In the genomic region with DNA sequence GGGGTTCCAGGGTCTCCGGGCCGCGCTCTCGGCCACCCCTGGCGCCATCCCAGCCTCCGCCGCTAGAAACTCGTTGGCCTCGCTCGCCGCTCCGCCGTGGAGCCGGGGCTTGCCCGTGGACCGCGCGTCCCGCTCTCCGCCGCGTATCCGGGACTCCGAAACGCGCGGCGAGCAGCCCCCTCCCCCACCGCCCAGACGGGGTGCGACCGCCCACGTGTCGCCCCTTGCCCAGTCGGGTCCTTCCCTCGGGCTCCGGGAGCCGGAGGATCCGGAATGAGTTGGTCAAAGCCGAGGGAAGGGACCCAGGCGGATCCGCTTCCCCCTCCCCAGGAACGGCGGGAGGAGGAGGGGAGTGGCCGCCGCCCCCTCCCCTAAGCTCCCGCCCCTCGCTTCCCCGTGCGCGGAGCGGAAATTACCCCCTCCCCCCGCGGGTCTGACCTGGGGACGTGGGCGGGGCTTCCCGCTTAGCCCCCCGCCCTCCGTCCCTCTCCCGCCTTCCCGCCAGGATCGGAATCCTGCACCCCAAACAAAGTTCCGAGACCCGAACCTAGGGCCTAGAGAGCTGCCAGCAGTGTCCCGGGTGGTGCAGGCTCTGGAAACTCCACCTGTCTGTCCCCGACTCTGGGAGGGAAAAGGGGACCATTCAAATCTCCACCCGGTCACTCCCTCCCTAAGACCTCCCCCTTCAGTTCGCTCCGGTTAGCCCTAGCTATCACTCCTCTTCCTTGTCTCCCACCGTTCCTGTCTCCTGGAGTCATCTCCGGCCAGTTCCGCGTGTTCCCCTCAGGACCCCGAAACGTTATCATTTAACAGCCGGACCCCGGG, we compare ENCODE assay signal across 1 cellular context.
TF ChIP-seq lines count a peak whose summit lies in the region.

No MANE protein-coding gene starts in this region.

TF ChIP-seq in HepG2, 621 proteins besides CTCF, POLR2A, EP300 and RAD21 (continued from another document and continues in another):
- TF ChIP-seq, protein P1, sequence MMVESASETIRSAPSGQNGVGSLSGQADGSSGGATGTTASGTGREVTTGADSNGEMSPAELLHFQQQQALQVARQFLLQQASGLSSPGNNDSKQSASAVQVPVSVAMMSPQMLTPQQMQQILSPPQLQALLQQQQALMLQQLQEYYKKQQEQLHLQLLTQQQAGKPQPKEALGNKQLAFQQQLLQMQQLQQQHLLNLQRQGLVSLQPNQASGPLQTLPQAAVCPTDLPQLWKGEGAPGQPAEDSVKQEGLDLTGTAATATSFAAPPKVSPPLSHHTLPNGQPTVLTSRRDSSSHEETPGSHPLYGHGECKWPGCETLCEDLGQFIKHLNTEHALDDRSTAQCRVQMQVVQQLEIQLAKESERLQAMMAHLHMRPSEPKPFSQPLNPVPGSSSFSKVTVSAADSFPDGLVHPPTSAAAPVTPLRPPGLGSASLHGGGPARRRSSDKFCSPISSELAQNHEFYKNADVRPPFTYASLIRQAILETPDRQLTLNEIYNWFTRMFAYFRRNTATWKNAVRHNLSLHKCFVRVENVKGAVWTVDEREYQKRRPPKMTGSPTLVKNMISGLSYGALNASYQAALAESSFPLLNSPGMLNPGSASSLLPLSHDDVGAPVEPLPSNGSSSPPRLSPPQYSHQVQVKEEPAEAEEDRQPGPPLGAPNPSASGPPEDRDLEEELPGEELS (CRISPR knock-in tag; IDR thresholded peaks at IDR 0.05), result peak; percentile 67; the same call in 1 of the 2 replicates
- TF ChIP-seq MAFG (CRISPR knock-in tag; IDR thresholded peaks at IDR 0.05) (no peak), ZNF432 (CRISPR knock-in tag; IDR thresholded peaks at IDR 0.05; ENCODE audit: borderline replicate concordance) (0 out of 2 replicates have a peak, but pooled peaks have one; percentile 24), ZFP62 (CRISPR knock-in tag; IDR thresholded peaks at IDR 0.05) (0 out of 2 replicates have a peak, but pooled peaks have one; percentile 38), HMG20A (CRISPR knock-in tag; IDR thresholded peaks at IDR 0.05; ENCODE audit: borderline replicate concordance) (no peak), ZNF816 (CRISPR knock-in tag; IDR thresholded peaks at IDR 0.05; ENCODE audit: borderline replicate concordance) (peak; percentile 62; the same call in 1 of the 2 replicates), ZNF644 (CRISPR knock-in tag; IDR thresholded peaks at IDR 0.05; ENCODE audit: low read depth) (no peak), ZC3H4 (CRISPR knock-in tag; IDR thresholded peaks at IDR 0.05; ENCODE audit: borderline replicate concordance) (0 out of 2 replicates have a peak, but pooled peaks have one; percentile 32), MEIS1 (CRISPR knock-in tag; IDR thresholded peaks at IDR 0.05; ENCODE audit: borderline replicate concordance) (peak; percentile 83), FOSL2 (CRISPR knock-in tag; IDR thresholded peaks at IDR 0.05) (peak; percentile 71), HOXA7 (CRISPR knock-in tag; IDR thresholded peaks at IDR 0.05) (no peak), HOXA9 (CRISPR knock-in tag; IDR thresholded peaks at IDR 0.05; ENCODE audit: borderline replicate concordance) (peak; percentile 49; the same call in 1 of the 2 replicates), ZNF501 (CRISPR knock-in tag; IDR thresholded peaks at IDR 0.05) (peak; percentile 88), ZNF3 (CRISPR knock-in tag; IDR thresholded peaks at IDR 0.05) (no peak), ZNF317 (CRISPR knock-in tag; IDR thresholded peaks at IDR 0.05) (peak; percentile 54; the same call in 1 of the 2 replicates), RNF2 (conservative IDR thresholded peaks at IDR 0.05; ENCODE audit: low read depth) (0 out of 2 replicates have a peak, but pooled peaks have one; percentile 27), BRCA1 (CRISPR knock-in tag; IDR thresholded peaks at IDR 0.05) (0 out of 2 replicates have a peak, but pooled peaks have one; percentile 26), GATAD2A (CRISPR knock-in tag; IDR thresholded peaks at IDR 0.05) (peak; percentile 75), NR2C2 (CRISPR knock-in tag; IDR thresholded peaks at IDR 0.05; ENCODE audit: borderline replicate concordance) (peak; percentile 84; the same call in 1 of the 2 replicates), CHCHD3 (CRISPR knock-in tag; IDR thresholded peaks at IDR 0.05) (0 out of 2 replicates have a peak, but pooled peaks have one; percentile 51)
- TF ChIP-seq, protein P2, sequence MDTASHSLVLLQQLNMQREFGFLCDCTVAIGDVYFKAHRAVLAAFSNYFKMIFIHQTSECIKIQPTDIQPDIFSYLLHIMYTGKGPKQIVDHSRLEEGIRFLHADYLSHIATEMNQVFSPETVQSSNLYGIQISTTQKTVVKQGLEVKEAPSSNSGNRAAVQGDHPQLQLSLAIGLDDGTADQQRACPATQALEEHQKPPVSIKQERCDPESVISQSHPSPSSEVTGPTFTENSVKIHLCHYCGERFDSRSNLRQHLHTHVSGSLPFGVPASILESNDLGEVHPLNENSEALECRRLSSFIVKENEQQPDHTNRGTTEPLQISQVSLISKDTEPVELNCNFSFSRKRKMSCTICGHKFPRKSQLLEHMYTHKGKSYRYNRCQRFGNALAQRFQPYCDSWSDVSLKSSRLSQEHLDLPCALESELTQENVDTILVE (CRISPR knock-in tag; IDR thresholded peaks at IDR 0.05), result peak; percentile 96
- TF ChIP-seq, protein P3, sequence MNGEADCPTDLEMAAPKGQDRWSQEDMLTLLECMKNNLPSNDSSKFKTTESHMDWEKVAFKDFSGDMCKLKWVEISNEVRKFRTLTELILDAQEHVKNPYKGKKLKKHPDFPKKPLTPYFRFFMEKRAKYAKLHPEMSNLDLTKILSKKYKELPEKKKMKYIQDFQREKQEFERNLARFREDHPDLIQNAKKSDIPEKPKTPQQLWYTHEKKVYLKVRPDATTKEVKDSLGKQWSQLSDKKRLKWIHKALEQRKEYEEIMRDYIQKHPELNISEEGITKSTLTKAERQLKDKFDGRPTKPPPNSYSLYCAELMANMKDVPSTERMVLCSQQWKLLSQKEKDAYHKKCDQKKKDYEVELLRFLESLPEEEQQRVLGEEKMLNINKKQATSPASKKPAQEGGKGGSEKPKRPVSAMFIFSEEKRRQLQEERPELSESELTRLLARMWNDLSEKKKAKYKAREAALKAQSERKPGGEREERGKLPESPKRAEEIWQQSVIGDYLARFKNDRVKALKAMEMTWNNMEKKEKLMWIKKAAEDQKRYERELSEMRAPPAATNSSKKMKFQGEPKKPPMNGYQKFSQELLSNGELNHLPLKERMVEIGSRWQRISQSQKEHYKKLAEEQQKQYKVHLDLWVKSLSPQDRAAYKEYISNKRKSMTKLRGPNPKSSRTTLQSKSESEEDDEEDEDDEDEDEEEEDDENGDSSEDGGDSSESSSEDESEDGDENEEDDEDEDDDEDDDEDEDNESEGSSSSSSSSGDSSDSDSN (CRISPR knock-in tag; IDR thresholded peaks at IDR 0.05), result peak; percentile 97
- TF ChIP-seq, protein P4, sequence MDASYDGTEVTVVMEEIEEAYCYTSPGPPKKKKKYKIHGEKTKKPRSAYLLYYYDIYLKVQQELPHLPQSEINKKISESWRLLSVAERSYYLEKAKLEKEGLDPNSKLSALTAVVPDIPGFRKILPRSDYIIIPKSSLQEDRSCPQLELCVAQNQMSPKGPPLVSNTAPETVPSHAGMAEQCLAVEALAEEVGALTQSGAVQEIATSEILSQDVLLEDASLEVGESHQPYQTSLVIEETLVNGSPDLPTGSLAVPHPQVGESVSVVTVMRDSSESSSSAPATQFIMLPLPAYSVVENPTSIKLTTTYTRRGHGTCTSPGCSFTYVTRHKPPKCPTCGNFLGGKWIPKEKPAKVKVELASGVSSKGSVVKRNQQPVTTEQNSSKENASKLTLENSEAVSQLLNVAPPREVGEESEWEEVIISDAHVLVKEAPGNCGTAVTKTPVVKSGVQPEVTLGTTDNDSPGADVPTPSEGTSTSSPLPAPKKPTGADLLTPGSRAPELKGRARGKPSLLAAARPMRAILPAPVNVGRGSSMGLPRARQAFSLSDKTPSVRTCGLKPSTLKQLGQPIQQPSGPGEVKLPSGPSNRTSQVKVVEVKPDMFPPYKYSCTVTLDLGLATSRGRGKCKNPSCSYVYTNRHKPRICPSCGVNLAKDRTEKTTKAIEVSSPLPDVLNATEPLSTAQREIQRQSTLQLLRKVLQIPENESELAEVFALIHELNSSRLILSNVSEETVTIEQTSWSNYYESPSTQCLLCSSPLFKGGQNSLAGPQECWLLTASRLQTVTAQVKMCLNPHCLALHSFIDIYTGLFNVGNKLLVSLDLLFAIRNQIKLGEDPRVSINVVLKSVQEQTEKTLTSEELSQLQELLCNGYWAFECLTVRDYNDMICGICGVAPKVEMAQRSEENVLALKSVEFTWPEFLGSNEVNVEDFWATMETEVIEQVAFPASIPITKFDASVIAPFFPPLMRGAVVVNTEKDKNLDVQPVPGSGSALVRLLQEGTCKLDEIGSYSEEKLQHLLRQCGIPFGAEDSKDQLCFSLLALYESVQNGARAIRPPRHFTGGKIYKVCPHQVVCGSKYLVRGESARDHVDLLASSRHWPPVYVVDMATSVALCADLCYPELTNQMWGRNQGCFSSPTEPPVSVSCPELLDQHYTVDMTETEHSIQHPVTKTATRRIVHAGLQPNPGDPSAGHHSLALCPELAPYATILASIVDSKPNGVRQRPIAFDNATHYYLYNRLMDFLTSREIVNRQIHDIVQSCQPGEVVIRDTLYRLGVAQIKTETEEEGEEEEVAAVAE (CRISPR knock-in tag; IDR thresholded peaks at IDR 0.05; ENCODE audit: borderline replicate concordance), result peak; percentile 79
- TF ChIP-seq, protein P5, sequence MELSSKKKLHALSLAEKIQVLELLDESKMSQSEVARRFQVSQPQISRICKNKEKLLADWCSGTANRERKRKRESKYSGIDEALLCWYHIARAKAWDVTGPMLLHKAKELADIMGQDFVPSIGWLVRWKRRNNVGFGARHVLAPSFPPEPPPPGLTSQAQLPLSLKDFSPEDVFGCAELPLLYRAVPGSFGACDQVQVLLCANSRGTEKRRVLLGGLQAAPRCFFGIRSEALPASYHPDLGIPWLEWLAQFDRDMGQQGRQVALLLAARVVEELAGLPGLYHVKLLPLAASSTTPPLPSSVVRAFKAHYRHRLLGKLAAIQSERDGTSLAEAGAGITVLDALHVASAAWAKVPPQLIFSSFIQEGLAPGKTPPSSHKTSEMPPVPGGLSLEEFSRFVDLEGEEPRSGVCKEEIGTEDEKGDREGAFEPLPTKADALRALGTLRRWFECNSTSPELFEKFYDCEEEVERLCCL (CRISPR knock-in tag; IDR thresholded peaks at IDR 0.05; ENCODE audit: borderline replicate concordance), result no peak
- TF ChIP-seq, protein P6, sequence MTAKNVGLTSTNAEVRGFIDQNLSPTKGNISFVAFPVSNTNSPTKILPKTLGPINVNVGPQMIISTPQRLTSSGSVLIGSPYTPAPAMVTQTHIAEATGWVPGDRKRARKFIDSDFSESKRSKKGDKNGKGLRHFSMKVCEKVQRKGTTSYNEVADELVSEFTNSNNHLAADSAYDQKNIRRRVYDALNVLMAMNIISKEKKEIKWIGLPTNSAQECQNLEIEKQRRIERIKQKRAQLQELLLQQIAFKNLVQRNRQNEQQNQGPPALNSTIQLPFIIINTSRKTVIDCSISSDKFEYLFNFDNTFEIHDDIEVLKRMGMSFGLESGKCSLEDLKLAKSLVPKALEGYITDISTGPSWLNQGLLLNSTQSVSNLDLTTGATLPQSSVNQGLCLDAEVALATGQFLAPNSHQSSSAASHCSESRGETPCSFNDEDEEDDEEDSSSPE (CRISPR knock-in tag; IDR thresholded peaks at IDR 0.05), result peak; percentile 94
- TF ChIP-seq, protein P7, sequence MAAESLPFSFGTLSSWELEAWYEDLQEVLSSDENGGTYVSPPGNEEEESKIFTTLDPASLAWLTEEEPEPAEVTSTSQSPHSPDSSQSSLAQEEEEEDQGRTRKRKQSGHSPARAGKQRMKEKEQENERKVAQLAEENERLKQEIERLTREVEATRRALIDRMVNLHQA (CRISPR knock-in tag; IDR thresholded peaks at IDR 0.05), result no peak
- TF ChIP-seq, protein P8, sequence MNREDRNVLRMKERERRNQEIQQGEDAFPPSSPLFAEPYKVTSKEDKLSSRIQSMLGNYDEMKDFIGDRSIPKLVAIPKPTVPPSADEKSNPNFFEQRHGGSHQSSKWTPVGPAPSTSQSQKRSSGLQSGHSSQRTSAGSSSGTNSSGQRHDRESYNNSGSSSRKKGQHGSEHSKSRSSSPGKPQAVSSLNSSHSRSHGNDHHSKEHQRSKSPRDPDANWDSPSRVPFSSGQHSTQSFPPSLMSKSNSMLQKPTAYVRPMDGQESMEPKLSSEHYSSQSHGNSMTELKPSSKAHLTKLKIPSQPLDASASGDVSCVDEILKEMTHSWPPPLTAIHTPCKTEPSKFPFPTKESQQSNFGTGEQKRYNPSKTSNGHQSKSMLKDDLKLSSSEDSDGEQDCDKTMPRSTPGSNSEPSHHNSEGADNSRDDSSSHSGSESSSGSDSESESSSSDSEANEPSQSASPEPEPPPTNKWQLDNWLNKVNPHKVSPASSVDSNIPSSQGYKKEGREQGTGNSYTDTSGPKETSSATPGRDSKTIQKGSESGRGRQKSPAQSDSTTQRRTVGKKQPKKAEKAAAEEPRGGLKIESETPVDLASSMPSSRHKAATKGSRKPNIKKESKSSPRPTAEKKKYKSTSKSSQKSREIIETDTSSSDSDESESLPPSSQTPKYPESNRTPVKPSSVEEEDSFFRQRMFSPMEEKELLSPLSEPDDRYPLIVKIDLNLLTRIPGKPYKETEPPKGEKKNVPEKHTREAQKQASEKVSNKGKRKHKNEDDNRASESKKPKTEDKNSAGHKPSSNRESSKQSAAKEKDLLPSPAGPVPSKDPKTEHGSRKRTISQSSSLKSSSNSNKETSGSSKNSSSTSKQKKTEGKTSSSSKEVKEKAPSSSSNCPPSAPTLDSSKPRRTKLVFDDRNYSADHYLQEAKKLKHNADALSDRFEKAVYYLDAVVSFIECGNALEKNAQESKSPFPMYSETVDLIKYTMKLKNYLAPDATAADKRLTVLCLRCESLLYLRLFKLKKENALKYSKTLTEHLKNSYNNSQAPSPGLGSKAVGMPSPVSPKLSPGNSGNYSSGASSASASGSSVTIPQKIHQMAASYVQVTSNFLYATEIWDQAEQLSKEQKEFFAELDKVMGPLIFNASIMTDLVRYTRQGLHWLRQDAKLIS (CRISPR knock-in tag; IDR thresholded peaks at IDR 0.05), result peak; percentile 93
- TF ChIP-seq, protein P9, sequence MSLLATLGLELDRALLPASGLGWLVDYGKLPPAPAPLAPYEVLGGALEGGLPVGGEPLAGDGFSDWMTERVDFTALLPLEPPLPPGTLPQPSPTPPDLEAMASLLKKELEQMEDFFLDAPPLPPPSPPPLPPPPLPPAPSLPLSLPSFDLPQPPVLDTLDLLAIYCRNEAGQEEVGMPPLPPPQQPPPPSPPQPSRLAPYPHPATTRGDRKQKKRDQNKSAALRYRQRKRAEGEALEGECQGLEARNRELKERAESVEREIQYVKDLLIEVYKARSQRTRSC (CRISPR knock-in tag; IDR thresholded peaks at IDR 0.05; ENCODE audit: low read depth), result no peak
- TF ChIP-seq, protein P10, sequence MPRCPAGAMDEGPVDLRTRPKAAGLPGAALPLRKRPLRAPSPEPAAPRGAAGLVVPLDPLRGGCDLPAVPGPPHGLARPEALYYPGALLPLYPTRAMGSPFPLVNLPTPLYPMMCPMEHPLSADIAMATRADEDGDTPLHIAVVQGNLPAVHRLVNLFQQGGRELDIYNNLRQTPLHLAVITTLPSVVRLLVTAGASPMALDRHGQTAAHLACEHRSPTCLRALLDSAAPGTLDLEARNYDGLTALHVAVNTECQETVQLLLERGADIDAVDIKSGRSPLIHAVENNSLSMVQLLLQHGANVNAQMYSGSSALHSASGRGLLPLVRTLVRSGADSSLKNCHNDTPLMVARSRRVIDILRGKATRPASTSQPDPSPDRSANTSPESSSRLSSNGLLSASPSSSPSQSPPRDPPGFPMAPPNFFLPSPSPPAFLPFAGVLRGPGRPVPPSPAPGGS (CRISPR knock-in tag; IDR thresholded peaks at IDR 0.05), result peak; percentile 59
- TF ChIP-seq, protein P11, sequence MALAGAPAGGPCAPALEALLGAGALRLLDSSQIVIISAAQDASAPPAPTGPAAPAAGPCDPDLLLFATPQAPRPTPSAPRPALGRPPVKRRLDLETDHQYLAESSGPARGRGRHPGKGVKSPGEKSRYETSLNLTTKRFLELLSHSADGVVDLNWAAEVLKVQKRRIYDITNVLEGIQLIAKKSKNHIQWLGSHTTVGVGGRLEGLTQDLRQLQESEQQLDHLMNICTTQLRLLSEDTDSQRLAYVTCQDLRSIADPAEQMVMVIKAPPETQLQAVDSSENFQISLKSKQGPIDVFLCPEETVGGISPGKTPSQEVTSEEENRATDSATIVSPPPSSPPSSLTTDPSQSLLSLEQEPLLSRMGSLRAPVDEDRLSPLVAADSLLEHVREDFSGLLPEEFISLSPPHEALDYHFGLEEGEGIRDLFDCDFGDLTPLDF (CRISPR knock-in tag; IDR thresholded peaks at IDR 0.05), result peak; percentile 86; the same call in 1 of the 2 replicates
